In genomic region chr19:17471410-17472125, GRCh38 we compare ENCODE assay signal across 1 cellular context.
TF ChIP-seq lines count a peak whose summit lies in the region.

No MANE protein-coding gene starts in this region.

TF ChIP-seq in K562, 482 proteins besides CTCF, POLR2A, EP300 and RAD21:
- no peak for TF ChIP-seq SNIP1 (IDR thresholded peaks at IDR 0.05; ENCODE audit: low read depth)
- no peak for TF ChIP-seq CEBPG (CRISPR knock-in tag; IDR thresholded peaks at IDR 0.05)
- no peak for TF ChIP-seq CEBPG (tag; conservative IDR thresholded peaks at IDR 0.05 in 1 of 2, IDR thresholded peaks at IDR 0.05 in 1 of 2)
- 0 out of 2 replicates have a peak, but pooled peaks have one; percentile 34 for TF ChIP-seq IRF2 (CRISPR knock-in tag; IDR thresholded peaks at IDR 0.05)
